ENCODE assay signal across 8 cellular contexts in the genomic region with DNA sequence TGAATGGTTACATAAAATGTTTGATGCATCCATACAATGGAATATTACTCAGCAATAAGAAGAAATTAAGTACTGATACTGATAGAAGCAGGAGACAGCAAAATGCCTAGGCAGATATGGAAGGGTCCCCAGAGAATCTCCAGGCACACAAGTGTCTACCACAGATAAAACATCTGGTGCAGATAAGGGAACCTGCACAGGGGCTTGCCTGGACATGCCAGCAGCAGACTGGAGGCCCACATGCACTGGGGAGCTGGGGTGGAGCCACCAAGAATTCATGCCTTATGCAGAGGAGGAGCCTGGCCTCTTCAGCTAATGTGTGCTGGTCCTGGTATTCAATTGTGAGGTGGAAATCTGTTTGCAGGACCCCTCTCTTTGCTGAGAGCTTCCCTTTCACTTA.
A peak's percentile ranks its signal among the peaks of the same experiment; 100 is the strongest.
DNase-seq lines count a peak whose midpoint lies in the region; ATAC-seq, FAIRE-seq and TF ChIP-seq lines count a peak whose summit lies in the region.
"Not testable (repeated sequence)": the region's sequence is repeated elsewhere in the genome, so short reads cannot be mapped to it uniquely, and the experiment has no call there.

No MANE protein-coding gene starts in this region.

- DNase-seq in DMS 273 (lab: John Stamatoyannopoulos, UW; ENCODE audit: unreplicated experiment), result peak; percentile 75
- DNase-seq in NCI-H146 (lab: John Stamatoyannopoulos, UW), result peak; percentile 11
- not testable (repeated sequence) for DNase-seq in RWPE2 (ENCODE audit: low spot score); GM12878 (ENCODE audit: low read depth, low spot score); type B pancreatic cell (ENCODE audit: extremely low spot score, unreplicated experiment)
- DNase-seq in erythroblast (lab: John Stamatoyannopoulos, UW), result peak; percentile 90 to 96
- peak; percentile 74 for DNase-seq in islet precursor cell

- SMC1A ChIA-PET in GM12878 (lab: Charles Lee; ENCODE audit: uncharacterized antibody, unreplicated experiment), result interaction anchor here (1.6 kb wide), 1 partner anchor 12 kb away, joined by 3 read pairs; no protein-coding TSS in a partner anchor

- not testable (repeated sequence) for TF ChIP-seq EP300 in GM12878 (IDR thresholded peaks at IDR 0.05; ENCODE audit: borderline replicate concordance in 1 of 2, control insufficient read depth in 1 of 2, low read depth in 2 of 2, low read length in 2 of 2)

- TF ChIP-seq RAD21 in GM12878 (IDR thresholded peaks at IDR 0.05; ENCODE audit: insufficient read depth, low read depth, low read length), result not testable (repeated sequence)

- H3K36me3 Mint-ChIP-seq in type B pancreatic cell, result not testable (repeated sequence)

- not testable (repeated sequence) for H3K4me3 Mint-ChIP-seq in type B pancreatic cell

- H2AFZ ChIP-seq in GM12878 (ENCODE audit: control insufficient read depth, low read depth, low read length), result not testable (repeated sequence)

- in situ Hi-C loops in GM12878 (cut with MboI), result not testable (repeated sequence)

- CTCF ChIA-PET in GM12878 (lab: Yijun Ruan, JAX), result interaction anchor here (0.6 to 1.9 kb wide), 2 partner anchors 20 to 311 kb away, joined by 3 to 5 read pairs; no protein-coding TSS in a partner anchor

- not testable (repeated sequence) for H3K4me2 ChIP-seq in GM12878 (ENCODE audit: control insufficient read depth, insufficient read depth)

- H3K36me3 ChIP-seq in RWPE2 (ENCODE audit: low read depth); GM12878 (ENCODE audit: control insufficient read depth in 2 of 2, insufficient read depth in 2 of 2, low read length in 1 of 2): not testable (repeated sequence)

- not testable (repeated sequence) for H3K4me1 Mint-ChIP-seq in type B pancreatic cell (ENCODE audit: unreplicated experiment)

- not testable (repeated sequence) for H3K79me2 ChIP-seq in GM12878 (ENCODE audit: control insufficient read depth, insufficient read depth, low read length)

- not testable (repeated sequence) for H4K20me1 ChIP-seq in GM12878 (ENCODE audit: control insufficient read depth, insufficient read depth)

- H3K9ac ChIP-seq in GM12878 (ENCODE audit: control insufficient read depth, insufficient read depth, low read length), result not testable (repeated sequence)

- not testable (repeated sequence) for FAIRE-seq in GM12878 (lab: Jason Lieb, UNC)

- intact Hi-C loops in GM12878 (cut with micrococcal nuclease; ENCODE audit: unreplicated experiment), result not testable (repeated sequence)

- peak; percentile 69 for ATAC-seq in HG02588 (IDR thresholded peaks at IDR 0.05; ENCODE audit: unreplicated experiment)
- ATAC-seq in RWPE2 (ENCODE audit: low read depth), result peak; percentile 48; the same call in 2 of the 3 replicates
- peak; percentile 71 for ATAC-seq in GM12878

- not testable (repeated sequence) for H3K27me3 ChIP-seq in RWPE2 (ENCODE audit: insufficient read depth, poor library complexity, severe bottlenecking); GM12878 (replicated peaks in 1 of 2; ENCODE audit: control insufficient read depth in 2 of 2, insufficient read depth in 2 of 2, low read length in 1 of 2)

- TF ChIP-seq CTCF in RWPE2 (IDR thresholded peaks at IDR 0.05; ENCODE audit: poor library complexity, severe bottlenecking); GM12878 (IDR thresholded peaks at IDR 0.05 in 2 of 3, conservative IDR thresholded peaks at IDR 0.05 in 1 of 3; ENCODE audit: control insufficient read depth in 2 of 3, extremely low read depth in 1 of 3, insufficient read depth in 1 of 3, low read depth in 3 of 3, low read length in 3 of 3); type B pancreatic cell (conservative IDR thresholded peaks at IDR 0.05): not testable (repeated sequence)

- POLR2A ChIA-PET in GM12878 (lab: Charles Lee), result not testable (repeated sequence)

- BruUV-seq in GM12878 (replicated peaks; lab: Mats Ljungman, UMichigan), result not testable (repeated sequence)

- TF ChIP-seq POLR2A in GM12878 (IDR thresholded peaks at IDR 0.05; ENCODE audit: low read depth, low read length); erythroblast (IDR thresholded peaks at IDR 0.05; ENCODE audit: low read length): not testable (repeated sequence)

- RAD21 ChIA-PET in GM12878 (lab: Charles Lee; ENCODE audit: unreplicated experiment), result not testable (repeated sequence)

- H3K27ac ChIP-seq in RWPE2 (ENCODE audit: poor library complexity, severe bottlenecking); GM12878 (ENCODE audit: control insufficient read depth, insufficient read depth): not testable (repeated sequence)

- H3K27me3 Mint-ChIP-seq in type B pancreatic cell, result not testable (repeated sequence)

- H3K4me1 ChIP-seq in RWPE2 (ENCODE audit: insufficient read depth, poor library complexity, severe bottlenecking); GM12878 (ENCODE audit: control insufficient read depth, insufficient read depth, low read length): not testable (repeated sequence)

- not testable (repeated sequence) for H3K9me3 Mint-ChIP-seq in type B pancreatic cell

- not testable (repeated sequence) for H3K9me3 ChIP-seq in RWPE2 (ENCODE audit: severe bottlenecking); GM12878 (replicated peaks; ENCODE audit: control insufficient read depth, insufficient read depth, low read length)

- H3K4me3 ChIP-seq in RWPE2 (ENCODE audit: severe bottlenecking); GM12878: not testable (repeated sequence)

- H3K27ac Mint-ChIP-seq in type B pancreatic cell, result peak overlapping the region; percentile 83

TF ChIP-seq in GM12878, 131 proteins besides CTCF, POLR2A, EP300 and RAD21:
- peak; percentile 12 for TF ChIP-seq MEF2B (IDR thresholded peaks at IDR 0.05; ENCODE audit: partially characterized antibody, poor library complexity, severe bottlenecking)
